In genomic region chr5:80745490-80745889, GRCh38 we compare ENCODE assay signal across 16 cellular contexts.
DNase-seq lines count a peak whose midpoint lies in the region; ATAC-seq, FAIRE-seq and TF ChIP-seq lines count a peak whose summit lies in the region.
"Had no signal": no experiment of that assay in that cellular context is flagged by ENCODE, and none has a peak within 500 bp of the region (broad histone marks: within the 10 kb centered on the region; RNA-seq: fewer than 3 reads in every experiment).

No MANE protein-coding gene starts in this region.

- H3K36me3 ChIP-seq in kidney (ENCODE audit: control insufficient read depth in 1 of 2, insufficient read depth in 2 of 2, low read length in 2 of 2), result peaks cover 8 to 19% of the 10 kb centered on the region in 2 donors

- H3K4me3 ChIP-seq in kidney (ENCODE audit: low read length in 2 of 2), result no peak overlapping the region
- H3K4me3 ChIP-seq: colonic mucosa had no signal

- peak overlapping the region in 1 of 2 donors; percentile 67 for H3K27ac Mint-ChIP-seq in effector memory CD8-positive, alpha-beta T cell

- H3K4me3 Mint-ChIP-seq in effector memory CD8-positive, alpha-beta T cell, result peak overlapping the region in 1 of 2 donors; percentile 27

- H3K4me1 Mint-ChIP-seq in effector memory CD8-positive, alpha-beta T cell (ENCODE audit: low read depth in 2 of 2), result peaks cover 24 to 27% of the 10 kb centered on the region in 2 donors

- ATAC-seq in effector memory CD8-positive, alpha-beta T cell (replicated peaks), result peak; percentile 29
- ATAC-seq in HG02938 (IDR thresholded peaks at IDR 0.05; ENCODE audit: unreplicated experiment), result no peak
- ATAC-seq: Panc1 had no signal

- H3K9me3 ChIP-seq in kidney (ENCODE audit: control insufficient read depth in 1 of 2, low read length in 2 of 2), result no peaks in the 10 kb centered on the region
- H3K9me3 ChIP-seq: colonic mucosa had no signal

- no peak overlapping the region for H3K9ac ChIP-seq in kidney (ENCODE audit: low read length in 2 of 2)
- H3K9ac ChIP-seq: parathyroid adenoma had no signal

- TF ChIP-seq CTCF in kidney (IDR thresholded peaks at IDR 0.05; ENCODE audit: borderline replicate concordance, extremely low read depth, insufficient read depth), result no peak

- no peaks in the 10 kb centered on the region for H3K4me1 ChIP-seq in kidney (ENCODE audit: control insufficient read depth in 1 of 2, insufficient read depth in 1 of 2, low read depth in 1 of 2, low read length in 2 of 2)
- H3K4me1 ChIP-seq: colonic mucosa, parathyroid adenoma had no signal

- FAIRE-seq in H54 (lab: Jason Lieb, UNC) (peak; percentile 97), kidney (lab: Jason Lieb, UNC) (no peak)
- FAIRE-seq: endothelial cell of umbilical vein, GM12892 had no signal

- no peaks in the 10 kb centered on the region for H3K9me3 Mint-ChIP-seq in effector memory CD8-positive, alpha-beta T cell

- H3K36me3 Mint-ChIP-seq in effector memory CD8-positive, alpha-beta T cell (ENCODE audit: insufficient read depth), result peaks cover 7% of the 10 kb centered on the region

- H3K27me3 Mint-ChIP-seq in effector memory CD8-positive, alpha-beta T cell, result no peaks in the 10 kb centered on the region

- DNase-seq in H54 (ENCODE audit: insufficient read length, low spot score) (peak; percentile 22), NCI-H226 (peak; percentile 74), non-pigmented ciliary epithelial cell (ENCODE audit: low read depth) (peak; percentile 61), kidney (no peak), cerebellum (ENCODE audit: low spot score) (no peak)
- DNase-seq in effector memory CD8-positive, alpha-beta T cell, result no peak
- DNase-seq: activated CD8-positive, alpha-beta memory T cell treated with anti-CD3 and anti-CD28 coated beads, Interleukin-2, amount 50 U/mL, for 4 hours; activated gamma-delta T cell; anterior cingulate cortex; colonic mucosa; T1000 had no signal

- intact Hi-C loops in kidney (cut with DNase I), result no loop called here

- no peak for TF ChIP-seq POLR2A in H54 (IDR thresholded peaks at IDR 0.05; ENCODE audit: low read depth, low read length)

- H3K27ac ChIP-seq in kidney (ENCODE audit: low read depth in 2 of 2, low read length in 2 of 2), result no peak overlapping the region
- H3K27ac ChIP-seq: colonic mucosa, parathyroid adenoma had no signal

Comparison
In these comparisons a context has a peak if more than half of its experiments do, and no peak if none do; other contexts are left out.
1. DNase-seq: peak in H54 (single experiment), NCI-H226 (single experiment) and non-pigmented ciliary epithelial cell (single experiment); none in effector memory CD8-positive, alpha-beta T cell (0 of 3), kidney (single experiment) and cerebellum (single experiment).